ENCODE assay signal across 23 cellular contexts in genomic region chr2:199136241-199136640, GRCh38.
"Had no signal": no experiment of that assay in that cellular context is flagged by ENCODE, and none has a peak within 500 bp of the region (broad histone marks: within the 10 kb centered on the region; RNA-seq: fewer than 3 reads in every experiment).

No MANE protein-coding gene starts in this region.

- H3K4me3 ChIP-seq: gastroesophageal sphincter, lung, right lobe of liver, skin epidermis, suprapubic skin, tibial nerve had no signal

- H3K9ac ChIP-seq: parathyroid adenoma had no signal

- H3K79me2 ChIP-seq: parathyroid adenoma had no signal

- H2AFZ ChIP-seq: parathyroid adenoma had no signal

- H3K36me3 ChIP-seq: gastroesophageal sphincter, right lobe of liver, suprapubic skin, tibial nerve had no signal

- DNase-seq: activated CD4-positive, alpha-beta memory T cell treated with anti-CD3 and anti-CD28 coated beads for 36 hours; activated CD4-positive, alpha-beta T cell treated with anti-CD3 and anti-CD28 coated beads for 48 hours; activated naive CD4-positive, alpha-beta T cell treated with Interleukin-2 at 50 U/mL for 16 hours; activated naive CD8-positive, alpha-beta T cell treated with anti-CD3 and anti-CD28 coated beads for 36 hours; activated T-cell treated with anti-CD3 and anti-CD28 coated beads, Interleukin-2, amount 50 U/mL, for 48 hours; effector CD4-positive, alpha-beta T cell; naive B cell; right lobe of liver; stimulated activated CD4-positive, alpha-beta T cell treated with anti-CD3 and anti-CD28 coated beads, Interleukin-1b, Interleukin-23, amount 100 ng/mL, for 48 hours; stimulated activated naive CD8-positive, alpha-beta T cell treated with anti-CD3 and anti-CD28 coated beads, Interleukin-15, amount 100 ng/mL, for 72 hours had no signal

- H3K4me3 Mint-ChIP-seq: activated CD4-positive, alpha-beta memory T cell treated with anti-CD3 and anti-CD28 coated beads for 36 hours; activated naive CD8-positive, alpha-beta T cell treated with anti-CD3 and anti-CD28 coated beads for 36 hours; brain; dendritic cell treated with granulocyte-macrophage colony-stimulating factor and Interleukin-4, amounts not matched to agents 40 ng/mL and 50 ng/mL, for 4 days; naive B cell; stimulated activated effector memory CD8-positive, alpha-beta T cell treated with anti-CD3 and anti-CD28 coated beads, Interleukin-12 subunit alpha, Interleukin-12 subunit beta, amount 100 ng/mL, for 72 hours; stimulated activated naive CD8-positive, alpha-beta T cell treated with anti-CD3 and anti-CD28 coated beads, Interleukin-15, amount 100 ng/mL, for 72 hours had no signal

- H3K9me3 Mint-ChIP-seq: activated CD4-positive, alpha-beta memory T cell treated with anti-CD3 and anti-CD28 coated beads for 36 hours had no signal

- H3K36me3 Mint-ChIP-seq: activated CD4-positive, alpha-beta memory T cell treated with anti-CD3 and anti-CD28 coated beads for 36 hours; activated naive CD8-positive, alpha-beta T cell treated with anti-CD3 and anti-CD28 coated beads for 36 hours; brain; naive B cell; stimulated activated effector memory CD8-positive, alpha-beta T cell treated with anti-CD3 and anti-CD28 coated beads, Interleukin-12 subunit alpha, Interleukin-12 subunit beta, amount 100 ng/mL, for 72 hours had no signal

- ATAC-seq: gastroesophageal sphincter; left lobe of liver; right lobe of liver; stimulated activated naive CD8-positive, alpha-beta T cell treated with anti-CD3 and anti-CD28 coated beads, Interleukin-15, amount 100 ng/mL, for 72 hours had no signal

- H3K9me3 ChIP-seq: gastroesophageal sphincter, right lobe of liver, suprapubic skin had no signal

- H3K27ac Mint-ChIP-seq: activated CD4-positive, alpha-beta memory T cell treated with anti-CD3 and anti-CD28 coated beads for 36 hours; activated naive CD8-positive, alpha-beta T cell treated with anti-CD3 and anti-CD28 coated beads for 36 hours; brain; dendritic cell treated with granulocyte-macrophage colony-stimulating factor and Interleukin-4, amounts not matched to agents 40 ng/mL and 50 ng/mL, for 4 days; naive B cell; stimulated activated effector memory CD8-positive, alpha-beta T cell treated with anti-CD3 and anti-CD28 coated beads, Interleukin-12 subunit alpha, Interleukin-12 subunit beta, amount 100 ng/mL, for 72 hours; stimulated activated naive CD8-positive, alpha-beta T cell treated with anti-CD3 and anti-CD28 coated beads, Interleukin-15, amount 100 ng/mL, for 72 hours had no signal

- H3K27me3 ChIP-seq: gastroesophageal sphincter, right lobe of liver, suprapubic skin, tibial nerve had no signal

- H3K4me1 ChIP-seq: gastroesophageal sphincter, parathyroid adenoma, right lobe of liver, suprapubic skin, tibial nerve had no signal

- H3K4me1 Mint-ChIP-seq: activated naive CD8-positive, alpha-beta T cell treated with anti-CD3 and anti-CD28 coated beads for 36 hours; brain; naive B cell; stimulated activated effector memory CD8-positive, alpha-beta T cell treated with anti-CD3 and anti-CD28 coated beads, Interleukin-12 subunit alpha, Interleukin-12 subunit beta, amount 100 ng/mL, for 72 hours; stimulated activated naive CD8-positive, alpha-beta T cell treated with anti-CD3 and anti-CD28 coated beads, Interleukin-15, amount 100 ng/mL, for 72 hours had no signal

- H3K27ac ChIP-seq: gastroesophageal sphincter, parathyroid adenoma, right lobe of liver, skin epidermis, suprapubic skin, tibial nerve had no signal

- H3K27me3 Mint-ChIP-seq: activated CD4-positive, alpha-beta memory T cell treated with anti-CD3 and anti-CD28 coated beads for 36 hours; activated naive CD8-positive, alpha-beta T cell treated with anti-CD3 and anti-CD28 coated beads for 36 hours; dendritic cell treated with granulocyte-macrophage colony-stimulating factor and Interleukin-4, amounts not matched to agents 40 ng/mL and 50 ng/mL, for 4 days; naive B cell; stimulated activated naive CD8-positive, alpha-beta T cell treated with anti-CD3 and anti-CD28 coated beads, Interleukin-15, amount 100 ng/mL, for 72 hours had no signal

- FAIRE-seq: endometrium, keratinocyte, urothelium cell line had no signal
